Comparison of ENCODE assay signal across 24 cellular contexts in the genomic region with DNA sequence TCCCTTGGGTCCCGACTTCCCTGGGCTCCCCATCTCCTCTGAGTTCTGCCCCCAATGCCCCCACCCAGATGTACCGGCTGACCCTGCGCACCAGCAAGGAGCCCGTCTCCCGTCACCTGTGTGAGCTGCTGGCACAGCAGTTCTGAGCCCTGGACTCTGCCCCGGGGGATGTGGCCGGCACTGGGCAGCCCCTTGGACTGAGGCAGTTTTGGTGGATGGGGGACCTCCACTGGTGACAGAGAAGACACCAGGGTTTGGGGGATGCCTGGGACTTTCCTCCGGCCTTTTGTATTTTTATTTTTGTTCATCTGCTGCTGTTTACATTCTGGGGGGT. TPM values are rescaled to one million over a fixed set of nuclear protein-coding genes. Genes with fewer than 3 reads are reported as not detected.
DNase-seq lines count a peak whose midpoint lies in the region; ATAC-seq, FAIRE-seq and TF ChIP-seq lines count a peak whose summit lies in the region.
"Had no signal": no experiment of that assay in that cellular context is flagged by ENCODE, and none has a peak within 500 bp of the region (broad histone marks: within the 10 kb centered on the region; RNA-seq: fewer than 3 reads in every experiment).

No MANE protein-coding gene starts in this region.

- no peak for ATAC-seq in K562
- ATAC-seq in naive thymus-derived CD4-positive, alpha-beta T cell = no peak
- ATAC-seq in GM21528 (IDR thresholded peaks at IDR 0.05; ENCODE audit: low FRiP score, unreplicated experiment) = no peak
- no peak for ATAC-seq in GM21619 (IDR thresholded peaks at IDR 0.05; ENCODE audit: unreplicated experiment)
- ATAC-seq: psoas muscle, upper lobe of right lung had no signal

- 96% methylated on average over 5 of the region's 8 CpGs for WGBS in K562 (ENCODE audit: insufficient coverage, low coverage, missing lambda C conversion rate)

- peak overlapping the region in 1 of 7 donors; percentile 70 for H3K4me3 Mint-ChIP-seq in CD8-positive, alpha-beta memory T cell
- H3K4me3 Mint-ChIP-seq in naive thymus-derived CD4-positive, alpha-beta T cell = peak overlapping the region in 1 of 10 donors; percentile 3
- H3K4me3 Mint-ChIP-seq: T-helper 2 cell treated with Interferon-gamma antibody and Interleukin-4, amounts not matched to agents 5 μg/mL and 100 μg/mL, for 36 hours had no signal

- in situ Hi-C loops in K562 (cut with MboI) = no loop called here

- intact Hi-C loops in A673 (cut with micrococcal nuclease; ENCODE audit: unreplicated experiment) (no loop called here), K562 (cut with micrococcal nuclease) (loop anchor here (5.0 kb wide), 1 partner anchor 39 kb away; the partner anchor contains the start of gene AP2A1)
- intact Hi-C loops in naive thymus-derived CD4-positive, alpha-beta T cell (cut with micrococcal nuclease) = no loop called here

- H3K27ac ChIP-seq in A673 (ENCODE audit: low read depth, low read length, poor library complexity, severe bottlenecking) (no peak overlapping the region), K562 (ENCODE audit: extremely low read depth, low read depth, low read length) (no peak overlapping the region)
- H3K27ac ChIP-seq in CD8-positive, alpha-beta memory T cell (ENCODE audit: low read depth, low read length) = no peak overlapping the region
- H3K27ac ChIP-seq in naive thymus-derived CD4-positive, alpha-beta T cell (ENCODE audit: low read depth, low read length) = peak overlapping the region; percentile 35
- H3K27ac ChIP-seq: cardiac muscle cell, psoas muscle, upper lobe of right lung had no signal

- DNase-seq in A673 (ENCODE audit: low spot score) = no peak
- no peak for DNase-seq in CD8-positive, alpha-beta memory T cell
- DNase-seq in K562 (ENCODE audit: extremely low read depth in 1 of 4, low spot score in 3 of 4) = no peak
- no peak for DNase-seq in naive thymus-derived CD4-positive, alpha-beta T cell
- DNase-seq in activated T-cell treated with anti-CD3 and anti-CD28 coated beads, Interleukin-2, amount 50 U/mL, for 48 hours = no peak
- DNase-seq in GM03348 (ENCODE audit: low spot score) = no peak
- DNase-seq: DND-41; foreskin fibroblast; HCEC 1CT; hippocampal formation; NCI-H1092 treated with DMSO at 0.1 percent for 48 hours; psoas muscle; stimulated activated CD4-positive, alpha-beta T cell treated with anti-CD3 and anti-CD28 coated beads, Interleukin-2, amount 100 ng/mL, for 24 hours; upper lobe of right lung had no signal

- peak overlapping the region in 5 of 8 donors; percentile 11 to 90 (median 78) for H3K27ac Mint-ChIP-seq in CD8-positive, alpha-beta memory T cell
- H3K27ac Mint-ChIP-seq in naive thymus-derived CD4-positive, alpha-beta T cell = peak overlapping the region in 7 of 9 donors; percentile 14 to 87 (median 52)

- no peak for TF ChIP-seq EP300 in K562 (IDR thresholded peaks at IDR 0.05; ENCODE audit: low read length)

- peaks cover 2 to 34% (median 5%) of the 10 kb centered on the region in 3 donors for H3K36me3 Mint-ChIP-seq in CD8-positive, alpha-beta memory T cell
- peaks cover 0 to 15% (median 10%) of the 10 kb centered on the region in 5 donors for H3K36me3 Mint-ChIP-seq in naive thymus-derived CD4-positive, alpha-beta T cell

- H3K79me2 ChIP-seq in K562 (ENCODE audit: control insufficient read depth, insufficient read depth, low read length) = no peaks in the 10 kb centered on the region

- no peak for TF ChIP-seq CTCF in A673 (conservative IDR thresholded peaks at IDR 0.05; ENCODE audit: low read depth, low read length)
- TF ChIP-seq CTCF in K562 (IDR thresholded peaks at IDR 0.05 in 2 of 3, conservative IDR thresholded peaks at IDR 0.05 in 1 of 3; ENCODE audit: insufficient read depth in 2 of 3, low read depth in 1 of 3, low read length in 3 of 3) = no peak

- no peak for FAIRE-seq in K562 (lab: Jason Lieb, UNC)
- FAIRE-seq: keratinocyte, RCC 7860 had no signal

- no peak overlapping the region for H2AFZ ChIP-seq in K562 (ENCODE audit: low read depth, low read length)

- 0 out of 4 replicates have a peak overlapping the region, but pooled peaks of 1 of the 2 experiments have one; percentile 43 for H3K9ac ChIP-seq in K562 (ENCODE audit: insufficient read depth in 1 of 2, low read depth in 2 of 2, low read length in 2 of 2)

- H3K4me3 ChIP-seq in A673 (ENCODE audit: low read depth, low read length, poor library complexity, severe bottlenecking) (no peak overlapping the region), K562 (no peak overlapping the region)
- no peak overlapping the region for H3K4me3 ChIP-seq in CD8-positive, alpha-beta memory T cell (ENCODE audit: low read length)
- H3K4me3 ChIP-seq in naive thymus-derived CD4-positive, alpha-beta T cell (ENCODE audit: low read length) = no peak overlapping the region
- H3K4me3 ChIP-seq: cardiac muscle cell, psoas muscle, upper lobe of right lung had no signal

- H3K27me3 Mint-ChIP-seq in CD8-positive, alpha-beta memory T cell = no peaks in the 10 kb centered on the region
- H3K27me3 Mint-ChIP-seq in naive thymus-derived CD4-positive, alpha-beta T cell = no peaks in the 10 kb centered on the region

- peaks cover 11 to 20% (median 11%) of the 10 kb centered on the region in 3 donors for H3K4me1 Mint-ChIP-seq in CD8-positive, alpha-beta memory T cell
- H3K4me1 Mint-ChIP-seq in naive thymus-derived CD4-positive, alpha-beta T cell = peaks cover 8 to 23% (median 15%) of the 10 kb centered on the region in 7 donors

- H3K9me3 Mint-ChIP-seq in CD8-positive, alpha-beta memory T cell = no peaks in the 10 kb centered on the region
- H3K9me3 Mint-ChIP-seq in naive thymus-derived CD4-positive, alpha-beta T cell = no peaks in the 10 kb centered on the region
- H3K9me3 Mint-ChIP-seq: T-helper 2 cell treated with Interferon-gamma antibody and Interleukin-4, amounts not matched to agents 5 μg/mL and 100 μg/mL, for 36 hours had no signal

- H3K36me3 ChIP-seq in A673 (ENCODE audit: insufficient read depth, low read length, poor library complexity, severe bottlenecking) = peaks cover 18% of the 10 kb centered on the region
- H3K36me3 ChIP-seq in CD8-positive, alpha-beta memory T cell (ENCODE audit: insufficient read depth, low read length) = peaks cover 9% of the 10 kb centered on the region
- H3K36me3 ChIP-seq in K562 (ENCODE audit: control insufficient read depth, insufficient read depth, low read length) = peaks cover 64% of the 10 kb centered on the region
- H3K36me3 ChIP-seq in naive thymus-derived CD4-positive, alpha-beta T cell (ENCODE audit: control insufficient read depth in 2 of 3, insufficient read depth in 3 of 3, low read length in 3 of 3) = peaks cover 0 to 28% (median 0%) of the 10 kb centered on the region in 3 experiments

- H3K27me3 ChIP-seq in A673 (replicated peaks; ENCODE audit: insufficient read depth, low read depth, low read length, poor library complexity) (no peaks in the 10 kb centered on the region), K562 (ENCODE audit: control insufficient read depth in 2 of 2, insufficient read depth in 2 of 2, low read length in 2 of 2) (no peaks in the 10 kb centered on the region)
- no peaks in the 10 kb centered on the region for H3K27me3 ChIP-seq in CD8-positive, alpha-beta memory T cell (ENCODE audit: insufficient read depth, low read length, poor library complexity, severe bottlenecking)
- H3K27me3 ChIP-seq in naive thymus-derived CD4-positive, alpha-beta T cell (ENCODE audit: control insufficient read depth in 2 of 2, insufficient read depth in 2 of 2, low read length in 2 of 2) = no peaks in the 10 kb centered on the region
- H3K27me3 ChIP-seq: cardiac muscle cell, upper lobe of right lung had no signal

- no peak overlapping the region for H3K4me2 ChIP-seq in K562 (ENCODE audit: insufficient read depth, low read length)

- no peaks in the 10 kb centered on the region for H3K9me3 ChIP-seq in A673 (ENCODE audit: low read depth, low read length, poor library complexity, severe bottlenecking)
- no peaks in the 10 kb centered on the region for H3K9me3 ChIP-seq in CD8-positive, alpha-beta memory T cell (ENCODE audit: low read length)
- H3K9me3 ChIP-seq in K562 (replicated peaks; ENCODE audit: control insufficient read depth, insufficient read depth, low read depth, low read length) = no peaks in the 10 kb centered on the region
- H3K9me3 ChIP-seq in naive thymus-derived CD4-positive, alpha-beta T cell (ENCODE audit: control insufficient read depth in 2 of 3, low read length in 3 of 3) = no peaks in the 10 kb centered on the region
- H3K9me3 ChIP-seq: psoas muscle, upper lobe of right lung had no signal

- H3K9me1 ChIP-seq in K562 (ENCODE audit: control insufficient read depth, insufficient read depth, low read length) = no peaks in the 10 kb centered on the region

- peaks cover 5% of the 10 kb centered on the region for H4K20me1 ChIP-seq in K562 (replicated peaks; ENCODE audit: control insufficient read depth, insufficient read depth, low read length)

- CTCF ChIA-PET in A673 (lab: Charles Lee) (no interaction called here), K562 (lab: Yijun Ruan, JAX; ENCODE audit: low intra/inter-chr PET ratio) (no interaction called here)
- CTCF ChIA-PET in CD8-positive, alpha-beta memory T cell (lab: Charles Lee) = no interaction called here
- CTCF ChIA-PET in naive thymus-derived CD4-positive, alpha-beta T cell (lab: Charles Lee) = interaction anchor here (0.5 kb wide), 1 partner anchor 303 kb away, joined by 3 read pairs; no protein-coding TSS in a partner anchor

- TF ChIP-seq RAD21 in K562 (CRISPR knock-in tag; conservative IDR thresholded peaks at IDR 0.05 in 1 of 2, IDR thresholded peaks at IDR 0.05 in 1 of 2) = no peak

- H3K4me1 ChIP-seq in A673 (ENCODE audit: insufficient read depth, low read length, poor library complexity, severe bottlenecking) = peaks cover 28% of the 10 kb centered on the region
- peaks cover 7% of the 10 kb centered on the region for H3K4me1 ChIP-seq in CD8-positive, alpha-beta memory T cell (ENCODE audit: insufficient read depth, low read length)
- H3K4me1 ChIP-seq in K562 (replicated peaks in 1 of 2; ENCODE audit: control insufficient read depth in 2 of 2, insufficient read depth in 2 of 2, low read length in 2 of 2) = peaks cover 25 to 65% of the 10 kb centered on the region in 2 experiments
- H3K4me1 ChIP-seq in naive thymus-derived CD4-positive, alpha-beta T cell (ENCODE audit: control insufficient read depth in 2 of 2, insufficient read depth in 2 of 2, low read length in 2 of 2) = peaks cover 5 to 8% of the 10 kb centered on the region in 2 donors

- TF ChIP-seq POLR2A in K562 (conservative IDR thresholded peaks at IDR 0.05) = no peak

- BruUV-seq in A673 (replicated peaks; lab: Mats Ljungman, UMichigan) (TSS peak; percentile 38), K562 (replicated peaks; lab: Mats Ljungman, UMichigan) (TSS peak; percentile 60)

- POLR2A ChIA-PET in A673 (lab: Charles Lee; ENCODE audit: low non-redundant PET) = no interaction called here
- POLR2A ChIA-PET in CD8-positive, alpha-beta memory T cell (lab: Charles Lee) = no interaction called here
- POLR2A ChIA-PET in K562 (lab: Yijun Ruan, JAX) = interaction anchor here (1.2 kb wide), 1 partner anchor 130 kb away, joined by 3 read pairs; no protein-coding TSS in a partner anchor
- POLR2A ChIA-PET in naive thymus-derived CD4-positive, alpha-beta T cell (lab: Charles Lee) = interaction anchor here (1.2 kb wide), 1 partner anchor 39 kb away, joined by 3 read pairs; the partner anchor contains the start of gene AP2A1

RNA-seq across cellular contexts. Expression of gene FUZ, which starts 6.5 kb away (rescaled TPM):
- total RNA-seq in A673 (2021) = 53.0 and 64.3 TPM in 2 replicates
- 10 to 100 TPM; 26.1 to 30.1 TPM for total RNA-seq in CD8-positive, alpha-beta memory T cell
- polyA plus RNA-seq in CD8-positive, alpha-beta memory T cell = 4.5 TPM
- total RNA-seq in K562 (2011; cell fraction: chromatin; rRNA removed; ENCODE audit: low replicate concordance) = 5.3 and 13.3 TPM in 2 replicates
- total RNA-seq in K562 (2011; cell fraction: nucleolus; rRNA removed) = 8.2 and 9.1 TPM in 2 replicates
- total RNA-seq in K562 (2011; cell fraction: nucleoplasm; rRNA removed) = 8.2 and 8.4 TPM in 2 replicates
- 6.6 and 10.6 TPM in 2 replicates for total RNA-seq in K562 (2014; rRNA removed)
- 1.9 and 3.5 TPM in 2 replicates for total RNA-seq in K562 (2014; rRNA removed; fragmentation: Illumina TruSeq; extraction: Trizol)
- total RNA-seq in K562 (2015; rRNA removed; fragmentation: Illumina TruSeq; extraction: Trizol) = 2.9 and 3.8 TPM in 2 replicates
- 6.7 and 7.6 TPM in 2 replicates for total RNA-seq in K562 (2021)
- 2.7 and 3.6 TPM in 2 replicates for polyA plus RNA-seq in K562 (2011; rRNA removed)
- polyA plus RNA-seq in K562 (2011; cell fraction: cytosol; rRNA removed) = 4.8 and 5.7 TPM in 2 replicates
- polyA plus RNA-seq in K562 (2011; cell fraction: nucleus; rRNA removed) = 7.4 and 9.5 TPM in 2 replicates
- 6.3 and 6.4 TPM in 2 replicates for polyA plus RNA-seq in K562 (2012)
- polyA plus RNA-seq in K562 (2014; fragmentation: Illumina TruSeq; extraction: Trizol) = 3.2 and 4.5 TPM in 2 replicates
- polyA plus RNA-seq in K562 (2014; fragmentation: Nextera tagmentation; extraction: Ambion mirVana) = under 1 TPM in 1 of 2 experiments, not detected in 1; 0.17 TPM
- 4.7 and 11.5 TPM in 2 replicates for polyA plus RNA-seq in K562 (2014; rRNA removed)
- 2.0 and 2.2 TPM in 2 replicates for polyA minus RNA-seq in K562 (2011; rRNA and poly(A)+ RNA removed)
- 2.6 and 6.6 TPM in 2 replicates for polyA minus RNA-seq in K562 (2011; cell fraction: cytosol; rRNA and poly(A)+ RNA removed)
- polyA minus RNA-seq in K562 (2011; cell fraction: nucleus; rRNA and poly(A)+ RNA removed) = 1.2 and 3.7 TPM in 2 replicates
- 10 to 100 TPM; 16.0 to 28.4 (median 26.8) TPM for total RNA-seq in naive thymus-derived CD4-positive, alpha-beta T cell
- polyA plus RNA-seq in naive thymus-derived CD4-positive, alpha-beta T cell = 1 to 10 TPM; 3.8 to 6.3 TPM

RNA-seq across cellular contexts. Expression of gene MED25, which starts 11.5 kb away (rescaled TPM):
- 93.0 and 111 TPM in 2 replicates for total RNA-seq in A673 (2021)
- 10 to 100 TPM; 42.3 to 47.2 TPM for total RNA-seq in CD8-positive, alpha-beta memory T cell
- 23.7 TPM for polyA plus RNA-seq in CD8-positive, alpha-beta memory T cell
- total RNA-seq in K562 (2011; cell fraction: chromatin; rRNA removed; ENCODE audit: low replicate concordance) = 109 and 190 TPM in 2 replicates
- total RNA-seq in K562 (2011; cell fraction: nucleolus; rRNA removed) = 97.8 and 99.2 TPM in 2 replicates
- total RNA-seq in K562 (2011; cell fraction: nucleoplasm; rRNA removed) = 109 and 111 TPM in 2 replicates
- total RNA-seq in K562 (2014; rRNA removed) = 19.3 and 30.1 TPM in 2 replicates
- 15.7 and 17.1 TPM in 2 replicates for total RNA-seq in K562 (2014; rRNA removed; fragmentation: Illumina TruSeq; extraction: Trizol)
- 14.5 and 16.0 TPM in 2 replicates for total RNA-seq in K562 (2015; rRNA removed; fragmentation: Illumina TruSeq; extraction: Trizol)
- total RNA-seq in K562 (2021) = 83.5 and 93.9 TPM in 2 replicates
- polyA plus RNA-seq in K562 (2011; rRNA removed) = 23.0 and 31.0 TPM in 2 replicates
- polyA plus RNA-seq in K562 (2011; cell fraction: cytosol; rRNA removed) = 18.3 and 19.6 TPM in 2 replicates
- 111 and 131 TPM in 2 replicates for polyA plus RNA-seq in K562 (2011; cell fraction: nucleus; rRNA removed)
- polyA plus RNA-seq in K562 (2012) = 57.3 and 63.8 TPM in 2 replicates
- 56.7 and 72.9 TPM in 2 replicates for polyA plus RNA-seq in K562 (2014; fragmentation: Illumina TruSeq; extraction: Trizol)
- polyA plus RNA-seq in K562 (2014; fragmentation: Nextera tagmentation; extraction: Ambion mirVana) = 1 to 10 TPM; 4.1 to 4.4 TPM
- polyA plus RNA-seq in K562 (2014; rRNA removed) = 37.8 and 40.3 TPM in 2 replicates
- polyA minus RNA-seq in K562 (2011; rRNA and poly(A)+ RNA removed) = 20.8 and 22.4 TPM in 2 replicates
- 35.9 and 50.9 TPM in 2 replicates for polyA minus RNA-seq in K562 (2011; cell fraction: cytosol; rRNA and poly(A)+ RNA removed)
- polyA minus RNA-seq in K562 (2011; cell fraction: nucleus; rRNA and poly(A)+ RNA removed) = 38.8 and 53.6 TPM in 2 replicates
- 10 to 100 TPM; 36.8 to 75.2 (median 55.4) TPM for total RNA-seq in naive thymus-derived CD4-positive, alpha-beta T cell
- polyA plus RNA-seq in naive thymus-derived CD4-positive, alpha-beta T cell = 10 to 100 TPM; 10.8 to 16.7 TPM

RNA-seq across cellular contexts. Expression of gene AP2A1, which starts 39.8 kb away (rescaled TPM):
- total RNA-seq in A673 (2021) (80.1 and 98.5 TPM in 2 replicates), K562 (2014; rRNA removed) (77.6 and 109 TPM in 2 replicates), K562 (2014; rRNA removed; fragmentation: Illumina TruSeq; extraction: Trizol) (21.5 and 23.4 TPM in 2 replicates), K562 (2015; rRNA removed; fragmentation: Illumina TruSeq; extraction: Trizol) (29.1 and 31.8 TPM in 2 replicates), K562 (2021) (138 and 150 TPM in 2 replicates)
- 10 to 100 TPM; 82.5 to 87.7 TPM for total RNA-seq in CD8-positive, alpha-beta memory T cell
- 10.1 TPM for polyA plus RNA-seq in CD8-positive, alpha-beta memory T cell
- total RNA-seq in K562 (2011; cell fraction: chromatin; rRNA removed; ENCODE audit: low replicate concordance) = 142 and 352 TPM in 2 replicates
- 179 and 183 TPM in 2 replicates for total RNA-seq in K562 (2011; cell fraction: nucleolus; rRNA removed)
- total RNA-seq in K562 (2011; cell fraction: nucleoplasm; rRNA removed) = 173 and 215 TPM in 2 replicates
- polyA plus RNA-seq in K562 (2011; rRNA removed) (31.9 and 75.2 TPM in 2 replicates), K562 (2014; fragmentation: Illumina TruSeq; extraction: Trizol) (47.0 and 81.3 TPM in 2 replicates), K562 (2014; fragmentation: Nextera tagmentation; extraction: Ambion mirVana) (1 to 10 TPM in 1 of 2 experiments, under 1 TPM in 1; 0.55 to 1.5 TPM), K562 (2014; rRNA removed) (89.6 and 91.9 TPM in 2 replicates)
- polyA plus RNA-seq in K562 (2011; cell fraction: cytosol; rRNA removed) = 57.0 and 118 TPM in 2 replicates
- polyA plus RNA-seq in K562 (2011; cell fraction: nucleus; rRNA removed) = 98.4 and 141 TPM in 2 replicates
- 97.7 and 117 TPM in 2 replicates for polyA plus RNA-seq in K562 (2012)
- polyA minus RNA-seq in K562 (2011; rRNA and poly(A)+ RNA removed) = 65.8 and 75.2 TPM in 2 replicates
- polyA minus RNA-seq in K562 (2011; cell fraction: cytosol; rRNA and poly(A)+ RNA removed) = 102 and 161 TPM in 2 replicates
- 54.4 and 66.2 TPM in 2 replicates for polyA minus RNA-seq in K562 (2011; cell fraction: nucleus; rRNA and poly(A)+ RNA removed)
- total RNA-seq in naive thymus-derived CD4-positive, alpha-beta T cell = 10 to 100 TPM; 38.2 to 83.3 (median 56.7) TPM
- polyA plus RNA-seq in naive thymus-derived CD4-positive, alpha-beta T cell = 1 to 10 TPM; 3.8 to 8.3 TPM

RNA-seq across cellular contexts. Expression of gene TSKS, which starts 43.5 kb away (rescaled TPM):
- total RNA-seq in A673 (2021) (not detected in 2 replicates), K562 (2014; rRNA removed) (3.3 and 4.5 TPM in 2 replicates), K562 (2014; rRNA removed; fragmentation: Illumina TruSeq; extraction: Trizol) (0.64 and 0.80 TPM in 2 replicates), K562 (2015; rRNA removed; fragmentation: Illumina TruSeq; extraction: Trizol) (1.2 and 1.3 TPM in 2 replicates), K562 (2021) (2.3 and 2.4 TPM in 2 replicates)
- total RNA-seq in CD8-positive, alpha-beta memory T cell = under 1 TPM; 0.42 to 0.79 TPM
- polyA plus RNA-seq in CD8-positive, alpha-beta memory T cell = not detected
- 3.2 and 5.6 TPM in 2 replicates for total RNA-seq in K562 (2011; cell fraction: chromatin; rRNA removed; ENCODE audit: low replicate concordance)
- 4.0 and 5.0 TPM in 2 replicates for total RNA-seq in K562 (2011; cell fraction: nucleolus; rRNA removed)
- total RNA-seq in K562 (2011; cell fraction: nucleoplasm; rRNA removed) = 2.4 TPM in 2 replicates
- polyA plus RNA-seq in K562 (2011; rRNA removed) (0.75 and 1.4 TPM in 2 replicates), K562 (2014; fragmentation: Illumina TruSeq; extraction: Trizol) (0.70 and 1.2 TPM in 2 replicates), K562 (2014; fragmentation: Nextera tagmentation; extraction: Ambion mirVana) (under 1 TPM; 0.14 to 0.35 TPM), K562 (2014; rRNA removed) (1.9 and 2.2 TPM in 2 replicates)
- 1.0 and 1.6 TPM in 2 replicates for polyA plus RNA-seq in K562 (2011; cell fraction: cytosol; rRNA removed)
- polyA plus RNA-seq in K562 (2011; cell fraction: nucleus; rRNA removed) = 2.7 and 3.3 TPM in 2 replicates
- 2.9 and 4.5 TPM in 2 replicates for polyA plus RNA-seq in K562 (2012)
- polyA minus RNA-seq in K562 (2011; rRNA and poly(A)+ RNA removed) = 0.42 and 0.49 TPM in 2 replicates
- 0.86 and 1.0 TPM in 2 replicates for polyA minus RNA-seq in K562 (2011; cell fraction: cytosol; rRNA and poly(A)+ RNA removed)
- polyA minus RNA-seq in K562 (2011; cell fraction: nucleus; rRNA and poly(A)+ RNA removed) = 1.4 and 2.2 TPM in 2 replicates
- 1 to 10 TPM; 1.4 to 3.6 (median 2.8) TPM for total RNA-seq in naive thymus-derived CD4-positive, alpha-beta T cell
- polyA plus RNA-seq in naive thymus-derived CD4-positive, alpha-beta T cell = 1 to 10 TPM in 1 of 2 donors, under 1 TPM in 1; 0.51 to 1.1 TPM
- total RNA-seq: dermis microvascular lymphatic vessel endothelial cell, epithelial cell of proximal tubule, myocyte, NCI-H460 had no signal
- polyA plus RNA-seq: cardiac muscle cell had no signal

RNA-seq across cellular contexts. Expression of gene PTOV1, which starts 44.4 kb away (rescaled TPM):
- total RNA-seq in A673 (2021) (331 and 356 TPM in 2 replicates), K562 (2014; rRNA removed) (61.3 and 79.5 TPM in 2 replicates), K562 (2014; rRNA removed; fragmentation: Illumina TruSeq; extraction: Trizol) (14.0 and 23.3 TPM in 2 replicates), K562 (2015; rRNA removed; fragmentation: Illumina TruSeq; extraction: Trizol) (43.5 and 44.6 TPM in 2 replicates), K562 (2021) (156 and 169 TPM in 2 replicates)
- 10 to 100 TPM; 91.9 to 93.7 TPM for total RNA-seq in CD8-positive, alpha-beta memory T cell
- polyA plus RNA-seq in CD8-positive, alpha-beta memory T cell = 47.7 TPM
- total RNA-seq in K562 (2011; cell fraction: chromatin; rRNA removed; ENCODE audit: low replicate concordance) = 128 and 364 TPM in 2 replicates
- 274 and 281 TPM in 2 replicates for total RNA-seq in K562 (2011; cell fraction: nucleolus; rRNA removed)
- 195 and 218 TPM in 2 replicates for total RNA-seq in K562 (2011; cell fraction: nucleoplasm; rRNA removed)
- polyA plus RNA-seq in K562 (2011; rRNA removed) (33.0 and 58.6 TPM in 2 replicates), K562 (2014; fragmentation: Illumina TruSeq; extraction: Trizol) (61.7 and 81.3 TPM in 2 replicates), K562 (2014; fragmentation: Nextera tagmentation; extraction: Ambion mirVana) (1 to 10 TPM; 4.9 to 9.3 TPM), K562 (2014; rRNA removed) (68.1 and 75.0 TPM in 2 replicates)
- polyA plus RNA-seq in K562 (2011; cell fraction: cytosol; rRNA removed) = 39.8 and 67.6 TPM in 2 replicates
- polyA plus RNA-seq in K562 (2011; cell fraction: nucleus; rRNA removed) = 302 and 359 TPM in 2 replicates
- polyA plus RNA-seq in K562 (2012) = 104 and 153 TPM in 2 replicates
- 22.8 and 25.3 TPM in 2 replicates for polyA minus RNA-seq in K562 (2011; rRNA and poly(A)+ RNA removed)
- polyA minus RNA-seq in K562 (2011; cell fraction: cytosol; rRNA and poly(A)+ RNA removed) = 60.9 and 84.8 TPM in 2 replicates
- polyA minus RNA-seq in K562 (2011; cell fraction: nucleus; rRNA and poly(A)+ RNA removed) = 81.6 and 99.6 TPM in 2 replicates
- 100 to 1,000 TPM in 4 of 5 experiments, 10 to 100 TPM in 1; 92.8 to 170 (median 160) TPM for total RNA-seq in naive thymus-derived CD4-positive, alpha-beta T cell
- polyA plus RNA-seq in naive thymus-derived CD4-positive, alpha-beta T cell = 10 to 100 TPM; 49.0 to 68.6 TPM

Comparison
In these comparisons a context has a peak if more than half of its experiments do, and no peak if none do; other contexts are left out.
1. POLR2A ChIA-PET loops: an anchor here in K562 (1.2 kb wide) and naive thymus-derived CD4-positive, alpha-beta T cell (1.2 kb wide); none called in A673 and CD8-positive, alpha-beta memory T cell.